In the genomic region with DNA sequence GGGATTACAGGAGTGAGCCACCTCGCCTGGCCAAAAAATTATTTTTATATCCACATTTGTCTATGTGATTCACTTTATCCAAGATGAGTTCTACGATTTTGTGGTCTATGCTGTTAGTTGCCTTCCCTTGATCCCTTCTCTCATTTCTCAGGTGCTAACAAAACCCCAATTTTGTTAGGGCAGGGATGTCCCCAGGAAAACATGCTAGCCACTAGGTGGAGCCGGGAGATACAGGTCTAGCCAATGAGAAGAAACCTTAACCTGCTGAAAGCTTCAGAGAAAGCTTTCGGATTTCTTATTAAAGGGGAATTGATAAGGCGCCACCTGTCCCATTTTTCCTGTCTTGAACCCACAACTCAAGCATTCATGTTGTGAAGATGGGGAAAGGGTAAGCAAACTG, we compare ENCODE assay signal across 8 cellular contexts.
DNase-seq lines count a peak whose midpoint lies in the region; ATAC-seq and TF ChIP-seq lines count a peak whose summit lies in the region.

No MANE protein-coding gene starts in this region.

- no peak overlapping the region for H3K4me3 ChIP-seq in colonic mucosa

- H3K4me1 ChIP-seq in colonic mucosa = peaks cover 7% of the 10 kb centered on the region

- H3K36me3 ChIP-seq in colonic mucosa = no peaks in the 10 kb centered on the region

- peaks cover 58% of the 10 kb centered on the region for H3K4me1 Mint-ChIP-seq in activated T-helper 1 cell treated with anti-CD3 and anti-CD28 coated beads, Interleukin-12 subunit alpha, Interleukin-12 subunit beta, Interleukin-2, Interleukin-4 antibody, amounts not matched to agents 30 ng/mL and 10 ng/mL and 1 ng/mL, durations not matched to agents 14 hours and 24 hours and 36 hours (ENCODE audit: low read depth)
- peaks cover 34% of the 10 kb centered on the region for H3K4me1 Mint-ChIP-seq in osteocyte (ENCODE audit: unreplicated experiment)

- no peaks in the 10 kb centered on the region for H3K27me3 ChIP-seq in colonic mucosa

- H3K36me3 Mint-ChIP-seq in activated T-helper 1 cell treated with anti-CD3 and anti-CD28 coated beads, Interleukin-12 subunit alpha, Interleukin-12 subunit beta, Interleukin-2, Interleukin-4 antibody, amounts not matched to agents 30 ng/mL and 10 ng/mL and 1 ng/mL, durations not matched to agents 14 hours and 24 hours and 36 hours (ENCODE audit: low read depth) = no peaks in the 10 kb centered on the region
- H3K36me3 Mint-ChIP-seq in osteocyte (ENCODE audit: unreplicated experiment) = no peaks in the 10 kb centered on the region

- DNase-seq in activated T-helper 1 cell treated with Interleukin-2 at 50 U/mL for 16 hours (ENCODE audit: low read depth) = peak; percentile 3
- no peak for DNase-seq in activated T-helper 1 cell treated with anti-CD3 and anti-CD28 coated beads, Interleukin-12 subunit alpha, Interleukin-12 subunit beta, Interleukin-2, Interleukin-4 antibody, amounts not matched to agents 30 ng/mL and 10 ng/mL and 1 ng/mL, durations not matched to agents 14 hours and 24 hours and 36 hours (ENCODE audit: low spot score)
- peak in 3 of 5 donors; percentile 20 to 51 (median 50) for DNase-seq in T-helper 1 cell
- peak; percentile 49 for DNase-seq in colonic mucosa
- no peak for DNase-seq in osteocyte (ENCODE audit: extremely low spot score, unreplicated experiment)
- DNase-seq in globus pallidus (ENCODE audit: low spot score) = no peak

- no peak overlapping the region for H3K9ac ChIP-seq in colonic mucosa (ENCODE audit: low read depth in 2 of 2, low read length in 2 of 2)

- H3K27ac ChIP-seq in colonic mucosa = no peak overlapping the region

- intact Hi-C loops in activated T-helper 1 cell treated with anti-CD3 and anti-CD28 coated beads, Interleukin-12 subunit alpha, Interleukin-12 subunit beta, Interleukin-2, Interleukin-4 antibody, amounts not matched to agents 30 ng/mL and 10 ng/mL and 1 ng/mL, durations not matched to agents 14 hours and 24 hours and 36 hours (cut with micrococcal nuclease) = loop anchor here (2.0 kb wide), 1 partner anchor 447 kb away; no protein-coding TSS in a partner anchor
- intact Hi-C loops in colonic mucosa (cut with DNase I) = no loop called here

- no peak overlapping the region for H3K27ac Mint-ChIP-seq in activated T-helper 1 cell treated with anti-CD3 and anti-CD28 coated beads, Interleukin-12 subunit alpha, Interleukin-12 subunit beta, Interleukin-2, Interleukin-4 antibody, amounts not matched to agents 30 ng/mL and 10 ng/mL and 1 ng/mL, durations not matched to agents 14 hours and 24 hours and 36 hours
- no peak overlapping the region for H3K27ac Mint-ChIP-seq in osteocyte (ENCODE audit: unreplicated experiment)

- H3K27me3 Mint-ChIP-seq in activated T-helper 1 cell treated with anti-CD3 and anti-CD28 coated beads, Interleukin-12 subunit alpha, Interleukin-12 subunit beta, Interleukin-2, Interleukin-4 antibody, amounts not matched to agents 30 ng/mL and 10 ng/mL and 1 ng/mL, durations not matched to agents 14 hours and 24 hours and 36 hours (ENCODE audit: insufficient read depth) = peaks cover 2% of the 10 kb centered on the region
- H3K27me3 Mint-ChIP-seq in osteocyte (ENCODE audit: unreplicated experiment) = peaks cover 10% of the 10 kb centered on the region

- no peak for TF ChIP-seq CTCF in colonic mucosa (IDR thresholded peaks at IDR 0.05)
- peak; percentile 41 for TF ChIP-seq CTCF in osteocyte (IDR thresholded peaks at IDR 0.05)

- no peak overlapping the region for H3K4me3 Mint-ChIP-seq in activated T-helper 1 cell treated with anti-CD3 and anti-CD28 coated beads, Interleukin-12 subunit alpha, Interleukin-12 subunit beta, Interleukin-2, Interleukin-4 antibody, amounts not matched to agents 30 ng/mL and 10 ng/mL and 1 ng/mL, durations not matched to agents 14 hours and 24 hours and 36 hours
- no peak overlapping the region for H3K4me3 Mint-ChIP-seq in osteocyte (ENCODE audit: unreplicated experiment)

- ATAC-seq in GM21515 (IDR thresholded peaks at IDR 0.05; ENCODE audit: unreplicated experiment) = no peak
- no peak for ATAC-seq in GM18867 (IDR thresholded peaks at IDR 0.05; ENCODE audit: unreplicated experiment)

- H3K9me3 ChIP-seq in colonic mucosa = no peaks in the 10 kb centered on the region

- H3K9me3 Mint-ChIP-seq in activated T-helper 1 cell treated with anti-CD3 and anti-CD28 coated beads, Interleukin-12 subunit alpha, Interleukin-12 subunit beta, Interleukin-2, Interleukin-4 antibody, amounts not matched to agents 30 ng/mL and 10 ng/mL and 1 ng/mL, durations not matched to agents 14 hours and 24 hours and 36 hours = no peaks in the 10 kb centered on the region
- H3K9me3 Mint-ChIP-seq in osteocyte (ENCODE audit: unreplicated experiment) = no peaks in the 10 kb centered on the region

Comparison
In these comparisons a context has a peak if more than half of its experiments do, and no peak if none do; other contexts are left out.
1. DNase-seq: peak in activated T-helper 1 cell treated with Interleukin-2 at 50 U/mL for 16 hours (single experiment), T-helper 1 cell (3 of 5) and colonic mucosa (single experiment); none in activated T-helper 1 cell treated with anti-CD3 and anti-CD28 coated beads, Interleukin-12 subunit alpha, Interleukin-12 subunit beta, Interleukin-2, Interleukin-4 antibody, amounts not matched to agents 30 ng/mL and 10 ng/mL and 1 ng/mL, durations not matched to agents 14 hours and 24 hours and 36 hours (single experiment), osteocyte (single experiment) and globus pallidus (single experiment).